In genomic region chr19:4115050-4115817, GRCh38 we compare ENCODE assay signal across 9 cellular contexts. TPM values are rescaled to one million over a fixed set of nuclear protein-coding genes. Genes with fewer than 3 reads are reported as not detected.
A peak's percentile ranks its signal among the peaks of the same experiment; 100 is the strongest.
DNase-seq lines count a peak whose midpoint lies in the region; ATAC-seq and TF ChIP-seq lines count a peak whose summit lies in the region.
"Had no signal": no experiment of that assay in that cellular context is flagged by ENCODE, and none has a peak within 500 bp of the region (broad histone marks: within the 10 kb centered on the region; RNA-seq: fewer than 3 reads in every experiment).

No MANE protein-coding gene starts in this region.

- peak; percentile 64 for ATAC-seq in HG02623 (IDR thresholded peaks at IDR 0.05; ENCODE audit: unreplicated experiment)
- peak; percentile 100 for ATAC-seq in T-helper 17 cell

- no peaks in the 10 kb centered on the region for H3K9me3 ChIP-seq in T-helper 17 cell (ENCODE audit: control insufficient read depth, low read length, poor library complexity, severe bottlenecking)

- H3K36me3 Mint-ChIP-seq in T-helper 17 cell (ENCODE audit: low read depth) = no peaks in the 10 kb centered on the region

- DNase-seq in T-helper 17 cell = peak in 2 of 3 donors; percentile 36 to 40
- peak; percentile 85 for DNase-seq in cerebellum (ENCODE audit: low spot score)
- DNase-seq in stimulated activated CD8-positive, alpha-beta memory T cell treated with anti-CD3 and anti-CD28 coated beads, Interleukin-12 subunit alpha, Interleukin-12 subunit beta, amount 100 ng/mL, for 4 hours (ENCODE audit: low read depth) = peak; percentile 31
- DNase-seq in epidermal melanocyte (ENCODE audit: insufficient read length, low spot score) = no peak
- no peak for DNase-seq in NCI-H1092 treated with DMSO at 0.1 percent for 48 hours (lab: John Stamatoyannopoulos, UW)
- no peak for DNase-seq in SW 1271 (lab: John Stamatoyannopoulos, UW)

- TF ChIP-seq POLR2A in GM10847 (IDR thresholded peaks at IDR 0.05; ENCODE audit: extremely low read depth, insufficient read length) = peak; percentile 9

- peaks cover 25% of the 10 kb centered on the region for H3K4me1 Mint-ChIP-seq in T-helper 17 cell

- H3K27ac Mint-ChIP-seq in T-helper 17 cell = peak overlapping the region; percentile 67

- H3K4me3 Mint-ChIP-seq in T-helper 17 cell = peak overlapping the region; percentile 64

- H3K27me3 Mint-ChIP-seq in T-helper 17 cell = no peaks in the 10 kb centered on the region

RNA-seq across cellular contexts. Expression of gene MAP2K2, which starts 8.7 kb away (rescaled TPM):
- total RNA-seq in T-helper 17 cell = 10 to 100 TPM; 94.3 to 94.6 TPM
- 51.0 TPM for total RNA-seq in cerebellum

RNA-seq across cellular contexts. Expression of gene CREB3L3, which starts 38.2 kb away (rescaled TPM):
- total RNA-seq in T-helper 17 cell = under 1 TPM in 1 of 2 donors, not detected in 1; 0.82 TPM
- not detected for total RNA-seq in cerebellum
- total RNA-seq: astrocyte had no signal

RNA-seq across cellular contexts. Expression of gene ZBTB7A, which starts 48.5 kb away (rescaled TPM):
- total RNA-seq in T-helper 17 cell (10 to 100 TPM; 47.3 to 51.1 TPM), cerebellum (3.5 TPM)

Comparison
In these comparisons a context has a peak if more than half of its experiments do, and no peak if none do; other contexts are left out.
1. DNase-seq: peak in T-helper 17 cell (2 of 3), cerebellum (single experiment) and stimulated activated CD8-positive, alpha-beta memory T cell treated with anti-CD3 and anti-CD28 coated beads, Interleukin-12 subunit alpha, Interleukin-12 subunit beta, amount 100 ng/mL, for 4 hours (single experiment); none in epidermal melanocyte (single experiment), NCI-H1092 treated with DMSO at 0.1 percent for 48 hours (single experiment) and SW 1271 (0 of 2).
2. RNA of gene ZBTB7A, which starts 48.5 kb away (total RNA-seq): 47.3 to 51.1 TPM in T-helper 17 cell; 3.5 TPM in cerebellum (single experiment); every median in the first group is over 10 times any median in the second.